ENCODE assay signal across 1 cellular context in the genomic region with DNA sequence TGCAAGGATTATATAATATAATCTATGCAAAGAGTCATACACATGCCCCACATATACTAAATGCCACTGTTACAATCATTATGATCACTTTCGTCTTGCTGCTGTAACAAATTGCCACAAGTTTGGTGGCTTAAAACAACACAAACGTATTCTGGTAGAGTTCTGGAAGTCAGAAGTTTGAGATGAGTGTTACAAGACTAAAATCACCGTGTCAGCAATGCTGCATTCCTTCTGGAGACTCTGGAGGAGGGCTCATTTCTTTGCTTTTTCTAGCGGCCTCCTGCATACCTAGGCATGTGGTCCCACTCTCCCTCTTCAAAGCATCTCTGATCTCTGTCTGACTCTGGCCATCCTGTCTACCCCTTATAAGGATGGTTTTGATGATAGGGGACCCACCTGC.
TF ChIP-seq lines count a peak whose summit lies in the region.

No MANE protein-coding gene starts in this region.

TF ChIP-seq in SK-N-SH, 30 proteins besides CTCF, POLR2A, EP300 and RAD21 (continued from another document):
- TF ChIP-seq, protein P1, sequence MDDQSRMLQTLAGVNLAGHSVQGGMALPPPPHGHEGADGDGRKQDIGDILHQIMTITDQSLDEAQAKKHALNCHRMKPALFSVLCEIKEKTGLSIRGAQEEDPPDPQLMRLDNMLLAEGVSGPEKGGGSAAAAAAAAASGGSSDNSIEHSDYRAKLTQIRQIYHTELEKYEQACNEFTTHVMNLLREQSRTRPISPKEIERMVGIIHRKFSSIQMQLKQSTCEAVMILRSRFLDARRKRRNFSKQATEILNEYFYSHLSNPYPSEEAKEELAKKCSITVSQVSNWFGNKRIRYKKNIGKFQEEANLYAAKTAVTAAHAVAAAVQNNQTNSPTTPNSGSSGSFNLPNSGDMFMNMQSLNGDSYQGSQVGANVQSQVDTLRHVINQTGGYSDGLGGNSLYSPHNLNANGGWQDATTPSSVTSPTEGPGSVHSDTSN (IDR thresholded peaks at IDR 0.05): no peak
- TF ChIP-seq YY1 (IDR thresholded peaks at IDR 0.05; ENCODE audit: low read depth) (no peak), EZH2phosphoT487 (IDR thresholded peaks at IDR 0.05; ENCODE audit: borderline replicate concordance, low read depth) (no peak), TCF12 (IDR thresholded peaks at IDR 0.05) (no peak), TEAD4 (IDR thresholded peaks at IDR 0.05; ENCODE audit: borderline replicate concordance, insufficient read depth) (no peak), MEF2A (IDR thresholded peaks at IDR 0.05; ENCODE audit: borderline replicate concordance, low read depth) (no peak), CHD2 (IDR thresholded peaks at IDR 0.05; ENCODE audit: low read length, partially characterized antibody) (no peak), RXRA (IDR thresholded peaks at IDR 0.05; ENCODE audit: borderline replicate concordance, low read depth) (no peak), RCOR1 (IDR thresholded peaks at IDR 0.05; ENCODE audit: low read length) (no peak), FOXM1 (IDR thresholded peaks at IDR 0.05; ENCODE audit: low read depth) (no peak)
- TF ChIP-seq, protein P2, sequence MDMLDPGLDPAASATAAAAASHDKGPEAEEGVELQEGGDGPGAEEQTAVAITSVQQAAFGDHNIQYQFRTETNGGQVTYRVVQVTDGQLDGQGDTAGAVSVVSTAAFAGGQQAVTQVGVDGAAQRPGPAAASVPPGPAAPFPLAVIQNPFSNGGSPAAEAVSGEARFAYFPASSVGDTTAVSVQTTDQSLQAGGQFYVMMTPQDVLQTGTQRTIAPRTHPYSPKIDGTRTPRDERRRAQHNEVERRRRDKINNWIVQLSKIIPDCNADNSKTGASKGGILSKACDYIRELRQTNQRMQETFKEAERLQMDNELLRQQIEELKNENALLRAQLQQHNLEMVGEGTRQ (IDR thresholded peaks at IDR 0.05; ENCODE audit: borderline replicate concordance, low read depth, low read length): no peak
- TF ChIP-seq, protein P3, sequence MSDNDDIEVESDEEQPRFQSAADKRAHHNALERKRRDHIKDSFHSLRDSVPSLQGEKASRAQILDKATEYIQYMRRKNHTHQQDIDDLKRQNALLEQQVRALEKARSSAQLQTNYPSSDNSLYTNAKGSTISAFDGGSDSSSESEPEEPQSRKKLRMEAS (IDR thresholded peaks at IDR 0.05; ENCODE audit: low read depth): no peak
- TF ChIP-seq, protein P4, sequence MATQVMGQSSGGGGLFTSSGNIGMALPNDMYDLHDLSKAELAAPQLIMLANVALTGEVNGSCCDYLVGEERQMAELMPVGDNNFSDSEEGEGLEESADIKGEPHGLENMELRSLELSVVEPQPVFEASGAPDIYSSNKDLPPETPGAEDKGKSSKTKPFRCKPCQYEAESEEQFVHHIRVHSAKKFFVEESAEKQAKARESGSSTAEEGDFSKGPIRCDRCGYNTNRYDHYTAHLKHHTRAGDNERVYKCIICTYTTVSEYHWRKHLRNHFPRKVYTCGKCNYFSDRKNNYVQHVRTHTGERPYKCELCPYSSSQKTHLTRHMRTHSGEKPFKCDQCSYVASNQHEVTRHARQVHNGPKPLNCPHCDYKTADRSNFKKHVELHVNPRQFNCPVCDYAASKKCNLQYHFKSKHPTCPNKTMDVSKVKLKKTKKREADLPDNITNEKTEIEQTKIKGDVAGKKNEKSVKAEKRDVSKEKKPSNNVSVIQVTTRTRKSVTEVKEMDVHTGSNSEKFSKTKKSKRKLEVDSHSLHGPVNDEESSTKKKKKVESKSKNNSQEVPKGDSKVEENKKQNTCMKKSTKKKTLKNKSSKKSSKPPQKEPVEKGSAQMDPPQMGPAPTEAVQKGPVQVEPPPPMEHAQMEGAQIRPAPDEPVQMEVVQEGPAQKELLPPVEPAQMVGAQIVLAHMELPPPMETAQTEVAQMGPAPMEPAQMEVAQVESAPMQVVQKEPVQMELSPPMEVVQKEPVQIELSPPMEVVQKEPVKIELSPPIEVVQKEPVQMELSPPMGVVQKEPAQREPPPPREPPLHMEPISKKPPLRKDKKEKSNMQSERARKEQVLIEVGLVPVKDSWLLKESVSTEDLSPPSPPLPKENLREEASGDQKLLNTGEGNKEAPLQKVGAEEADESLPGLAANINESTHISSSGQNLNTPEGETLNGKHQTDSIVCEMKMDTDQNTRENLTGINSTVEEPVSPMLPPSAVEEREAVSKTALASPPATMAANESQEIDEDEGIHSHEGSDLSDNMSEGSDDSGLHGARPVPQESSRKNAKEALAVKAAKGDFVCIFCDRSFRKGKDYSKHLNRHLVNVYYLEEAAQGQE (IDR thresholded peaks at IDR 0.05; ENCODE audit: low read depth, low read length): no peak
